13 cellular contexts compared by ENCODE assay signal in genomic region chr2:191018663-191019119, GRCh38. TPM values are rescaled to one million over a fixed set of nuclear protein-coding genes. Genes with fewer than 3 reads are reported as not detected.
DNase-seq lines count a peak whose midpoint lies in the region; ATAC-seq and TF ChIP-seq lines count a peak whose summit lies in the region.
"Had no signal": no experiment of that assay in that cellular context is flagged by ENCODE, and none has a peak within 500 bp of the region (broad histone marks: within the 10 kb centered on the region; RNA-seq: fewer than 3 reads in every experiment).

No MANE protein-coding gene starts in this region.

- H3K27ac Mint-ChIP-seq in activated T-cell treated with anti-CD3 and anti-CD28 coated beads, Interleukin-2, amount 50 U/mL, for 24 hours: peak overlapping the region; percentile 90
- H3K27ac Mint-ChIP-seq in activated naive CD8-positive, alpha-beta T cell: peak overlapping the region; percentile 88

- no peaks in the 10 kb centered on the region for H3K27me3 ChIP-seq in gastrocnemius medialis
- H3K27me3 ChIP-seq: vagina had no signal

- in situ Hi-C loops in gastrocnemius medialis (cut with MboI; ENCODE audit: low sequenced_read_pairs in 4 of 4): loop anchor here in 3 of 4 donors (10.0 to 25.0 kb wide), 3 partner anchors 131 to 669 kb away; partner anchors contain the start of genes NABP1 (in 2 of the 3) and GLS (in 1 of the 3)

- intact Hi-C loops in posterior cingulate gyrus (cut with DNase I) (loop anchor here (1.0 kb wide), 1 partner anchor 138 kb away; the partner anchor contains the start of gene GLS), gastrocnemius medialis (cut with DNase I; ENCODE audit: low total_unique reads) (loop anchor here (10.0 kb wide), 3 partner anchors 364 to 1354 kb away; partner anchors contain the start of genes ASNSD1 and NEMP2)

- H3K36me3 ChIP-seq in gastrocnemius medialis: no peaks in the 10 kb centered on the region
- H3K36me3 ChIP-seq: vagina had no signal

- H3K4me3 ChIP-seq in gastrocnemius medialis: no peak overlapping the region
- H3K4me3 ChIP-seq: mucosa of descending colon, vagina had no signal

- peaks cover 10% of the 10 kb centered on the region for H3K9me3 Mint-ChIP-seq in activated T-cell treated with anti-CD3 and anti-CD28 coated beads, Interleukin-2, amount 50 U/mL, for 24 hours
- peaks cover 9% of the 10 kb centered on the region for H3K9me3 Mint-ChIP-seq in activated naive CD8-positive, alpha-beta T cell (ENCODE audit: low read depth)

- peak overlapping the region; percentile 49 for H3K4me3 Mint-ChIP-seq in activated T-cell treated with anti-CD3 and anti-CD28 coated beads, Interleukin-2, amount 50 U/mL, for 24 hours
- peak overlapping the region; percentile 68 for H3K4me3 Mint-ChIP-seq in activated naive CD8-positive, alpha-beta T cell

- H3K9me3 ChIP-seq in gastrocnemius medialis: no peaks in the 10 kb centered on the region
- H3K9me3 ChIP-seq: mucosa of descending colon, vagina had no signal

- H3K27ac ChIP-seq in gastrocnemius medialis: no peak overlapping the region
- H3K27ac ChIP-seq: vagina had no signal

- H3K27me3 Mint-ChIP-seq in activated T-cell treated with anti-CD3 and anti-CD28 coated beads, Interleukin-2, amount 50 U/mL, for 24 hours: no peaks in the 10 kb centered on the region
- H3K27me3 Mint-ChIP-seq in activated naive CD8-positive, alpha-beta T cell: no peaks in the 10 kb centered on the region

- no peak for DNase-seq in activated T-cell treated with anti-CD3 and anti-CD28 coated beads, Interleukin-2, amount 50 U/mL, for 24 hours
- no peak for DNase-seq in activated T-cell treated with anti-CD3 and anti-CD28 coated beads, Interleukin-2, amount 50 U/mL, for 48 hours
- DNase-seq in stimulated activated CD8-positive, alpha-beta memory T cell treated with anti-CD3 and anti-CD28 coated beads, Interleukin-4, amount 100 ng/mL, for 48 hours: peak; percentile 46
- DNase-seq in posterior cingulate gyrus (no peak), gastrocnemius medialis (no peak)
- DNase-seq: head of caudate nucleus, mucosa of descending colon, NCI-H2081 treated with DMSO at 0.1 percent for 48 hours had no signal

- peaks cover 4% of the 10 kb centered on the region for H3K36me3 Mint-ChIP-seq in activated T-cell treated with anti-CD3 and anti-CD28 coated beads, Interleukin-2, amount 50 U/mL, for 24 hours (ENCODE audit: low read depth)
- peaks cover 10% of the 10 kb centered on the region for H3K36me3 Mint-ChIP-seq in activated naive CD8-positive, alpha-beta T cell

- no peak for TF ChIP-seq CTCF in gastrocnemius medialis (IDR thresholded peaks at IDR 0.05 in 4 of 5, conservative IDR thresholded peaks at IDR 0.05 in 1 of 5)

- H3K4me1 Mint-ChIP-seq in activated T-cell treated with anti-CD3 and anti-CD28 coated beads, Interleukin-2, amount 50 U/mL, for 24 hours (ENCODE audit: low read depth): peaks cover 26% of the 10 kb centered on the region
- H3K4me1 Mint-ChIP-seq in activated naive CD8-positive, alpha-beta T cell (ENCODE audit: low read depth): peaks cover 33% of the 10 kb centered on the region

- peaks cover 13% of the 10 kb centered on the region in 2 donors for H3K4me1 ChIP-seq in gastrocnemius medialis

- TF ChIP-seq POLR2A in gastrocnemius medialis (IDR thresholded peaks at IDR 0.05): no peak

- ATAC-seq in HG02981 (IDR thresholded peaks at IDR 0.05; ENCODE audit: unreplicated experiment): peak; percentile 25
- ATAC-seq in HG03045 (IDR thresholded peaks at IDR 0.05; ENCODE audit: unreplicated experiment): no peak
- no peak for ATAC-seq in gastrocnemius medialis
- ATAC-seq: mucosa of descending colon, sciatic nerve had no signal

RNA-seq across cellular contexts. Expression of gene STAT1, which starts 4.7 kb away (rescaled TPM):
- 10 to 100 TPM; 23.0 to 36.9 (median 28.6) TPM for total RNA-seq in gastrocnemius medialis
